Comparison of ENCODE assay signal across 8 cellular contexts in genomic region chr15:49044761-49045571, GRCh38. TPM values are rescaled to one million over a fixed set of nuclear protein-coding genes. Genes with fewer than 3 reads are reported as not detected.
DNase-seq lines count a peak whose midpoint lies in the region; ATAC-seq and TF ChIP-seq lines count a peak whose summit lies in the region.

No MANE protein-coding gene starts in this region.

- peaks cover 11% of the 10 kb centered on the region for H3K4me1 ChIP-seq in SJSA1 (replicated peaks)
- H3K4me1 ChIP-seq in skeletal muscle tissue (ENCODE audit: control insufficient read depth in 3 of 3, insufficient read depth in 3 of 3, low read length in 3 of 3): peaks cover 8 to 17% (median 16%) of the 10 kb centered on the region in 3 donors

- TF ChIP-seq CTCF in fibroblast of villous mesenchyme (IDR thresholded peaks at IDR 0.05; ENCODE audit: insufficient read depth, low read depth, low read length): no peak

- H3K36me3 ChIP-seq in SJSA1 (no peaks in the 10 kb centered on the region), skeletal muscle tissue (ENCODE audit: control insufficient read depth in 3 of 3, insufficient read depth in 3 of 3, low read length in 3 of 3) (peaks cover 0 to 2% (median 0%) of the 10 kb centered on the region in 3 donors)

- H3K9ac ChIP-seq in skeletal muscle tissue (ENCODE audit: low read depth in 1 of 3, low read length in 3 of 3): peak overlapping the region; percentile 89 to 94 (median 93)

- H3K27ac ChIP-seq in SJSA1 (no peak overlapping the region), skeletal muscle tissue (ENCODE audit: low read depth, low read length) (no peak overlapping the region)

- ATAC-seq in GM21515 (IDR thresholded peaks at IDR 0.05; ENCODE audit: unreplicated experiment) (peak; percentile 1), GM21737 (IDR thresholded peaks at IDR 0.05; ENCODE audit: unreplicated experiment) (no peak)

- peak overlapping the region; percentile 92 for H3K4me3 ChIP-seq in SJSA1
- peak overlapping the region; percentile 96 for H3K4me3 ChIP-seq in fibroblast of villous mesenchyme (ENCODE audit: low read depth, low read length)
- peak overlapping the region; percentile 86 to 91 (median 88) for H3K4me3 ChIP-seq in skeletal muscle tissue (ENCODE audit: low read length in 3 of 3)

- H3K9me3 ChIP-seq in SJSA1 (replicated peaks) (no peaks in the 10 kb centered on the region), skeletal muscle tissue (ENCODE audit: control insufficient read depth in 3 of 3, low read length in 3 of 3) (no peaks in the 10 kb centered on the region)

- no peaks in the 10 kb centered on the region for H3K27me3 ChIP-seq in SJSA1 (replicated peaks)
- H3K27me3 ChIP-seq in skeletal muscle tissue (ENCODE audit: control insufficient read depth in 3 of 3, insufficient read depth in 3 of 3, low read length in 3 of 3): no peaks in the 10 kb centered on the region

- DNase-seq in SJSA1 (ENCODE audit: low read depth in 1 of 2, low spot score in 2 of 2): peak in 1 of 2 experiments; percentile 4
- DNase-seq in fibroblast of villous mesenchyme (ENCODE audit: low read depth): peak; percentile 20
- DNase-seq in foreskin melanocyte: no peak
- DNase-seq in NCI-H82 (lab: John Stamatoyannopoulos, UW): no peak
- DNase-seq in COLO829 (ENCODE audit: low spot score): no peak

RNA-seq across cellular contexts. Expression of gene SECISBP2L, which starts 1.3 kb away (rescaled TPM):
- 19.7 and 28.5 TPM in 2 replicates for total RNA-seq in SJSA1 (2014; rRNA removed; shearing (Covaris generic))
- total RNA-seq in fibroblast of villous mesenchyme: 43.5 and 74.3 TPM in 2 replicates
- 20.4 TPM for total RNA-seq in skeletal muscle tissue
